7 cellular contexts compared by ENCODE assay signal in the genomic region with DNA sequence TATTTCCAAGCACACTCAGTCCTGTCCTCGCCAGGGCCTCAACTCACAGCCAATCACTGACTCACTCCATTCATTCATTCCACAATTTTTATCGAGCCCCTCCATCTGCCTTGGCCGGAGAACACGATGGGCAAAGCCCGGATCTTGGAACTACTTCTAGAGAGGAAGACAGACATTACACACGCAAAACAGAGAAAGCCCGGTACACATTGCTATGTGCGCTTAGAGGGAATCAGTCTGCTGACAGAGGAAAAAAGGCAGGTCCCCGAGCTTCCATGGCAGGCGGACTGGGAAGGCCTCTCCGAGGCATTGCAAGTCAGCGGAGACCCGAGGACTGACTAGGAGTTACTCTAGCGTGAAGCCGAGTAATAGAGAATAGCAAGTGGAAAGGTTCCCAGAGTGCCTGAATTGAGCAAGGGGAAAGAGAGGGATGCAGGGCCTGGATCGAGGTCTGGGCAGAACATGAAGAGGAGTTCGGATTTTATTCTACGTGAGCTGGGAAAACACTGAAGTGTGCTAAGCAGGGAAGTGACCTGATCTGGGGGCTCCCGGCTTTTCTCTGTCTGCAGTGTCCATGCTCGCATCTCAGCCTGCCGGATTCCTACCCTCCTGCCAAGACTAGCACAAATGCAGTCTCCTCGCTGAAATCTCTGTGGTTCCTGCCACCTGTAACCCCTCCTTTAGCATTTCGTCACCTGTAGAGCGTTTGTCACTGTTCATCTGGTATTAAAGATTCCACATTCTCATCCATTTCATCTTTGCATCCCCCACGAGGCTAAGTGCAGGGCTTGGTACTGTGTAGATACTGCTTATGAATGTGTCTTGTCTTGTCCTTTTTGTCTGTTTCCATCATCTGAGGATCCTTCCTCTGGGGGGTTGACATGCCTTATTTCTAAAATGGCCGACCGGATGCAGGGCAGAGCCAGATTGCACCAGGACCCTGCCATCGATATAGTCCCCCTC. TPM values are rescaled to one million over a fixed set of nuclear protein-coding genes. Genes with fewer than 3 reads are reported as not detected.
A peak's percentile ranks its signal among the peaks of the same experiment; 100 is the strongest.
DNase-seq lines count a peak whose midpoint lies in the region; ATAC-seq, FAIRE-seq and TF ChIP-seq lines count a peak whose summit lies in the region.

No MANE protein-coding gene starts in this region.

- no peaks in the 10 kb centered on the region for H3K27me3 ChIP-seq in sigmoid colon

- peak overlapping the region in 1 of 4 donors; percentile 72 for H3K27ac ChIP-seq in sigmoid colon

- no peaks in the 10 kb centered on the region for H3K9me3 ChIP-seq in sigmoid colon

- WGBS in sigmoid colon, 2 donors = 36 to 41% methylated on average over 28 of the region's 28 CpGs

- ATAC-seq in HG02763 (IDR thresholded peaks at IDR 0.05; ENCODE audit: unreplicated experiment) = no peak

- FAIRE-seq in GM12892 (lab: Jason Lieb, UNC) = peak; percentile 62

- H3K4me1 ChIP-seq in sigmoid colon = peaks cover 0 to 18% (median 16%) of the 10 kb centered on the region in 4 donors

- intact Hi-C loops in sigmoid colon (cut with DNase I) = loop anchor here (10.0 kb wide), 1 partner anchor 111 kb away; a partner anchor contains a TSS

- no peak for TF ChIP-seq CTCF in astrocyte of the cerebellum (IDR thresholded peaks at IDR 0.05; ENCODE audit: low read depth, low read length, missing control alignments)
- no peak for TF ChIP-seq CTCF in sigmoid colon (IDR thresholded peaks at IDR 0.05)

- H3K4me3 ChIP-seq in astrocyte of the cerebellum (ENCODE audit: low read depth, low read length) (peak overlapping the region; percentile 64), iPS-11a (ENCODE audit: low read depth, low read length) (peak overlapping the region; percentile 72), sigmoid colon (peak overlapping the region; percentile 53 to 84 (median 66))

- H3K36me3 ChIP-seq in sigmoid colon = no peaks in the 10 kb centered on the region

- DNase-seq in GM12892 (ENCODE audit: insufficient read length) = no peak
- DNase-seq in NCI-H1105 treated with DMSO at 0.1 percent for 48 hours (lab: John Stamatoyannopoulos, UW) = peak; percentile 48
- DNase-seq in astrocyte of the cerebellum (ENCODE audit: low read depth) = no peak
- no peak for DNase-seq in sigmoid colon
- no peak for DNase-seq in effector CD4-positive, alpha-beta T cell

- in situ Hi-C loops in astrocyte of the cerebellum (cut with HindIII; ENCODE audit: low sequenced_read_pairs) = no loop called here

- TF ChIP-seq EP300 in sigmoid colon (IDR thresholded peaks at IDR 0.05) = no peak

- no peak for TF ChIP-seq POLR2A in GM12892 (IDR thresholded peaks at IDR 0.05; ENCODE audit: low read depth, low read length)
- no peak for TF ChIP-seq POLR2A in sigmoid colon (IDR thresholded peaks at IDR 0.05)

RNA-seq across cellular contexts. Expression of a gene that starts 54.0 kb away (rescaled TPM):
- polyA plus RNA-seq in GM12892 (2012; ENCODE audit: missing spikeins) = 0.47 TPM
- total RNA-seq in sigmoid colon = 1 to 10 TPM; 3.9 to 7.1 (median 5.8) TPM
- 1 to 10 TPM in 1 of 3 donors, under 1 TPM in 2; 0.23 to 2.3 (median 0.60) TPM for polyA plus RNA-seq in sigmoid colon
